In the genomic region with DNA sequence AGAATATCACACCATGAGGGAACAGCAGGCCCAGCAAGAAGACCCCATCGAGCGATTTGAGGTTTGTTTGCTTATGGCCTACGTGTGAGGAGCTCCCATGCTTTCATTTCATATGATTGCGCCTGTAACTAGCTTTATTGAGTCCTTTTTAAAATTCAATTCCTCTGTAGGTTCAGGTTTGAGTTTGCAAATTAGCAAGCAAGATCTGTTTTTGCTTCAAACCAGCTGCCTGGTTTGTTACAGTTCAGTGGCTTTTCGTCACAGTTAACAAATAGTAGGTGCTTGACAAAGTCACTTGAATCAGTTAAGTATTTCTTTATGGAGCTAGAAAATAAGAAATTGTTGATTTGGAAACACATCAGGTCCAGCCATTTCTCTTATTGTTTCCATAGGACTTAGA, we compare ENCODE assay signal across 1 cellular context.
TF ChIP-seq lines count a peak whose summit lies in the region.

No MANE protein-coding gene starts in this region.

TF ChIP-seq in SK-N-SH, 30 proteins besides CTCF, POLR2A, EP300 and RAD21 (continued from another document):
- TF ChIP-seq, protein P1, sequence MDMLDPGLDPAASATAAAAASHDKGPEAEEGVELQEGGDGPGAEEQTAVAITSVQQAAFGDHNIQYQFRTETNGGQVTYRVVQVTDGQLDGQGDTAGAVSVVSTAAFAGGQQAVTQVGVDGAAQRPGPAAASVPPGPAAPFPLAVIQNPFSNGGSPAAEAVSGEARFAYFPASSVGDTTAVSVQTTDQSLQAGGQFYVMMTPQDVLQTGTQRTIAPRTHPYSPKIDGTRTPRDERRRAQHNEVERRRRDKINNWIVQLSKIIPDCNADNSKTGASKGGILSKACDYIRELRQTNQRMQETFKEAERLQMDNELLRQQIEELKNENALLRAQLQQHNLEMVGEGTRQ (IDR thresholded peaks at IDR 0.05; ENCODE audit: borderline replicate concordance, low read depth, low read length) = no peak
- no peak for TF ChIP-seq POLR2AphosphoS5 (IDR thresholded peaks at IDR 0.05; ENCODE audit: low read depth, low read length)
- no peak for TF ChIP-seq MXI1 (IDR thresholded peaks at IDR 0.05; ENCODE audit: low read depth, low read length)
- TF ChIP-seq EZH2phosphoT487 (IDR thresholded peaks at IDR 0.05; ENCODE audit: borderline replicate concordance, low read depth) = no peak
- no peak for TF ChIP-seq ELF1 (IDR thresholded peaks at IDR 0.05)
- TF ChIP-seq JUND (IDR thresholded peaks at IDR 0.05) = no peak
- no peak for TF ChIP-seq RCOR1 (IDR thresholded peaks at IDR 0.05; ENCODE audit: low read length)
- TF ChIP-seq, protein P2, sequence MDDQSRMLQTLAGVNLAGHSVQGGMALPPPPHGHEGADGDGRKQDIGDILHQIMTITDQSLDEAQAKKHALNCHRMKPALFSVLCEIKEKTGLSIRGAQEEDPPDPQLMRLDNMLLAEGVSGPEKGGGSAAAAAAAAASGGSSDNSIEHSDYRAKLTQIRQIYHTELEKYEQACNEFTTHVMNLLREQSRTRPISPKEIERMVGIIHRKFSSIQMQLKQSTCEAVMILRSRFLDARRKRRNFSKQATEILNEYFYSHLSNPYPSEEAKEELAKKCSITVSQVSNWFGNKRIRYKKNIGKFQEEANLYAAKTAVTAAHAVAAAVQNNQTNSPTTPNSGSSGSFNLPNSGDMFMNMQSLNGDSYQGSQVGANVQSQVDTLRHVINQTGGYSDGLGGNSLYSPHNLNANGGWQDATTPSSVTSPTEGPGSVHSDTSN (IDR thresholded peaks at IDR 0.05) = no peak
- TF ChIP-seq CHD2 (IDR thresholded peaks at IDR 0.05; ENCODE audit: low read length, partially characterized antibody) = no peak
- TF ChIP-seq SMC3 (IDR thresholded peaks at IDR 0.05; ENCODE audit: low read depth, low read length) = no peak
- no peak for TF ChIP-seq GABPA (IDR thresholded peaks at IDR 0.05; ENCODE audit: low read depth)
TF ChIP-seq in SK-N-SH: peak in this region for 0.
